Comparison of ENCODE assay signal across 1 cellular context in the genomic region with DNA sequence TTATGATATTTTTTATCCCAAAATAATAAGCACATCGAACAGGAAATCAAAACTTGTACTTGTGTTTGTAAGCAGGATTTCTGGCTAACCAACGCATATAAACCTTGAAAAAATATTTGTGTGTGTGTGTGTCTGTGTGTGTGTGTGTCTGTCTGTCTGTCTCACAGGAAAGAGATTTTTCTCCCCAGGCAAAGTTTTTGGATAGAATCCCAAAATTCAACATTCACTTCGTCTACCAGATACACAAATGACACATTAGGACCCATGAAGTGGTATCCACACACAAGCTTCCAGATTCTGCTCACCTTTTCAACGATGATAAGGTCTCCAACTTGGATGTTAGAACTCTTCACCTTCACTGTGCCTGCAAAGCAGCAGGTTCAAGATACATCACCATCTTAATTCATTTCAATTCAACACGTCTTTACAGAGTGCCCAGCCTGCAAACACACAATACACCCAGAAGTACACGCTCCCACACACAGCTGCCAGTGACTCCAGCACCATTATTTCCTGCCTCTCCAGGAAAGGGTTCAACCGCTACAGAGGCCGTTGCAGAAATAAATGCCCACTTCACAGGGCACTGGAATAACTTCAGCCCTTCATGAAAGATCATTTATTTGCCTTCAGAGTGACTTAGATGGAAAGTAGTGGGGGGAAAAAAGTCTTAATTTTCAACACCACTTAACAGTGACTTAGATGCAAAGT.
TF ChIP-seq lines count a peak whose summit lies in the region.

No MANE protein-coding gene starts in this region.

TF ChIP-seq in IMR-90, 13 proteins besides CTCF, POLR2A, EP300 and RAD21:
- TF ChIP-seq SMC3 (IDR thresholded peaks at IDR 0.05; ENCODE audit: low read depth, low read length), result no peak
- no peak for TF ChIP-seq MXI1 (IDR thresholded peaks at IDR 0.05; ENCODE audit: borderline replicate concordance, low read depth, low read length)
- TF ChIP-seq BHLHE40 (IDR thresholded peaks at IDR 0.05; ENCODE audit: low read depth, low read length), result no peak
- TF ChIP-seq NFE2L2 (IDR thresholded peaks at IDR 0.05; ENCODE audit: low read depth, low read length), result no peak
- no peak for TF ChIP-seq RCOR1 (IDR thresholded peaks at IDR 0.05; ENCODE audit: insufficient replicate concordance, low read length)
- no peak for TF ChIP-seq MAZ (IDR thresholded peaks at IDR 0.05; ENCODE audit: borderline replicate concordance, low read depth, low read length)
- no peak for TF ChIP-seq FOS (IDR thresholded peaks at IDR 0.05; ENCODE audit: low read depth, low read length)
- no peak for TF ChIP-seq USF2 (IDR thresholded peaks at IDR 0.05; ENCODE audit: low read depth, low read length)
- TF ChIP-seq RFX5 (IDR thresholded peaks at IDR 0.05; ENCODE audit: low read depth, low read length), result no peak
- no peak for TF ChIP-seq CHD1 (IDR thresholded peaks at IDR 0.05; ENCODE audit: low read depth, low read length)
- TF ChIP-seq ELK1 (IDR thresholded peaks at IDR 0.05; ENCODE audit: borderline replicate concordance, low read depth, low read length), result no peak
- TF ChIP-seq MAFK (IDR thresholded peaks at IDR 0.05; ENCODE audit: low read depth, low read length), result no peak
- TF ChIP-seq CEBPB (IDR thresholded peaks at IDR 0.05; ENCODE audit: low read depth, low read length), result no peak
